ENCODE assay signal across 8 cellular contexts in genomic region chr1:31643976-31644559, GRCh38. TPM values are rescaled to one million over a fixed set of nuclear protein-coding genes. Genes with fewer than 3 reads are reported as not detected.
DNase-seq lines count a peak whose midpoint lies in the region; ATAC-seq, FAIRE-seq and TF ChIP-seq lines count a peak whose summit lies in the region.

No MANE protein-coding gene starts in this region.

- H2AFZ ChIP-seq in GM12878 (ENCODE audit: control insufficient read depth, low read depth, low read length) = peak overlapping the region; percentile 84

- no peak for TF ChIP-seq POLR2A in GM12878 (IDR thresholded peaks at IDR 0.05; ENCODE audit: low read depth, low read length)

- no TSS peak for BruUV-seq in GM12878 (replicated peaks; lab: Mats Ljungman, UMichigan)

- POLR2A ChIA-PET in GM12878 (lab: Charles Lee) = interaction anchor here (1.0 kb wide), 1 partner anchor 26 kb away, joined by 3 read pairs; no protein-coding TSS in a partner anchor

- TF ChIP-seq EP300 in GM12878 (IDR thresholded peaks at IDR 0.05; ENCODE audit: borderline replicate concordance in 1 of 2, control insufficient read depth in 1 of 2, low read depth in 2 of 2, low read length in 2 of 2) = no peak

- FAIRE-seq in GM12878 (lab: Jason Lieb, UNC) = no peak

- intact Hi-C loops in GM12878 (cut with micrococcal nuclease; ENCODE audit: unreplicated experiment) = no loop called here

- TF ChIP-seq CTCF in C4-2B (conservative IDR thresholded peaks at IDR 0.05) = no peak
- TF ChIP-seq CTCF in GM12878 (IDR thresholded peaks at IDR 0.05 in 2 of 3, conservative IDR thresholded peaks at IDR 0.05 in 1 of 3; ENCODE audit: control insufficient read depth in 2 of 3, extremely low read depth in 1 of 3, insufficient read depth in 1 of 3, low read depth in 3 of 3, low read length in 3 of 3) = no peak

- H3K79me2 ChIP-seq in GM12878 (ENCODE audit: control insufficient read depth, insufficient read depth, low read length) = peaks cover 44% of the 10 kb centered on the region

- in situ Hi-C loops in GM12878 (cut with MboI) = no loop called here

- DNase-seq in GM12878 (ENCODE audit: low read depth, low spot score) (no peak), T-helper 9 cell (no peak), GDM1 (lab: John Stamatoyannopoulos, UW) (no peak)

- peak overlapping the region; percentile 89 for H3K9ac ChIP-seq in GM12878 (ENCODE audit: control insufficient read depth, insufficient read depth, low read length)

- H3K36me3 ChIP-seq in GM12878 (ENCODE audit: control insufficient read depth in 2 of 2, insufficient read depth in 2 of 2, low read length in 1 of 2) (no peaks in the 10 kb centered on the region), mesodermal cell (ENCODE audit: control insufficient read depth, insufficient read depth, low read length) (peaks cover 10% of the 10 kb centered on the region)

- peak overlapping the region; percentile 96 for H3K27ac ChIP-seq in C4-2B
- H3K27ac ChIP-seq in GM12878 (ENCODE audit: control insufficient read depth, insufficient read depth) = peak overlapping the region; percentile 92
- peak overlapping the region; percentile 98 for H3K27ac ChIP-seq in mesodermal cell (ENCODE audit: low read depth, low read length, severe bottlenecking)

- TF ChIP-seq RAD21 in GM12878 (IDR thresholded peaks at IDR 0.05; ENCODE audit: insufficient read depth, low read depth, low read length) = no peak

- H3K4me3 ChIP-seq in GM12878 = peak overlapping the region; percentile 78
- H3K4me3 ChIP-seq in mesodermal cell (ENCODE audit: extremely low read depth, insufficient read depth, low read length, poor library complexity, severe bottlenecking) = peak overlapping the region; percentile 98

- 3% methylated on average over 18 of the region's 18 CpGs for WGBS in GM12878 (ENCODE audit: insufficient coverage, insufficient replicate concordance, low lambda C conversion rate, missing lambda C conversion rate)
- 4 to 7% methylated on average over 16 to 17 of the region's 18 CpGs for WGBS in mesodermal cell (ENCODE audit: insufficient coverage in 2 of 2), 2 experiments

- H3K9me3 ChIP-seq in GM12878 (replicated peaks; ENCODE audit: control insufficient read depth, insufficient read depth, low read length) (no peaks in the 10 kb centered on the region), mesodermal cell (ENCODE audit: control insufficient read depth, low read length) (no peaks in the 10 kb centered on the region)

- CTCF ChIA-PET in GM12878 (lab: Yijun Ruan, JAX) = interaction anchor here (1.0 to 3.2 kb wide), 11 partner anchors 9 to 223 kb away, joined by 3 to 14 read pairs (median 7); partner anchors contain the start of gene COL16A1

- RAD21 ChIA-PET in GM12878 (lab: Charles Lee; ENCODE audit: unreplicated experiment) = interaction anchor here (1.0 to 2.1 kb wide), 6 partner anchors 22 to 249 kb away, joined by 3 to 11 read pairs (median 4); no protein-coding TSS in a partner anchor

- H4K20me1 ChIP-seq in GM12878 (ENCODE audit: control insufficient read depth, insufficient read depth) = no peaks in the 10 kb centered on the region

- ATAC-seq in HG02884 (IDR thresholded peaks at IDR 0.05; ENCODE audit: unreplicated experiment) (peak; percentile 12), GM12878 (peak; percentile 69), GM19397 (IDR thresholded peaks at IDR 0.05; ENCODE audit: unreplicated experiment) (no peak), HG02623 (IDR thresholded peaks at IDR 0.05; ENCODE audit: unreplicated experiment) (no peak)

- H3K27me3 ChIP-seq in GM12878 (replicated peaks in 1 of 2; ENCODE audit: control insufficient read depth in 2 of 2, insufficient read depth in 2 of 2, low read length in 1 of 2) = no peaks in the 10 kb centered on the region

- H3K4me2 ChIP-seq in GM12878 (ENCODE audit: control insufficient read depth, insufficient read depth) = peak overlapping the region; percentile 82

- H3K4me1 ChIP-seq in GM12878 (ENCODE audit: control insufficient read depth, insufficient read depth, low read length) = peaks cover 7% of the 10 kb centered on the region
- H3K4me1 ChIP-seq in mesodermal cell (ENCODE audit: control insufficient read depth, insufficient read depth, low read length, poor library complexity, severe bottlenecking) = peaks cover 51% of the 10 kb centered on the region

- SMC1A ChIA-PET in GM12878 (lab: Charles Lee; ENCODE audit: uncharacterized antibody, unreplicated experiment) = interaction anchor here (0.8 to 1.8 kb wide), 7 partner anchors 15 to 221 kb away, joined by 3 to 6 read pairs (median 3); partner anchors contain the start of gene HCRTR1

TF ChIP-seq in GM12878, 131 proteins besides CTCF, POLR2A, EP300 and RAD21 (continues in another document):
- TF ChIP-seq YY1 (IDR thresholded peaks at IDR 0.05; ENCODE audit: low read depth, low read length) = peak; percentile 79
- 0 out of 2 replicates have a peak, but pooled peaks have one; percentile 6 for TF ChIP-seq TBL1XR1 (IDR thresholded peaks at IDR 0.05; ENCODE audit: low read depth, low read length)
- no peak for TF ChIP-seq PBX3 (IDR thresholded peaks at IDR 0.05; ENCODE audit: insufficient replicate concordance, low read depth, low read length)
- no peak for TF ChIP-seq FOS (IDR thresholded peaks at IDR 0.05; ENCODE audit: borderline replicate concordance, extremely low read depth, insufficient read length)

RNA-seq across cellular contexts. Expression of gene PEF1, which starts 0.6 kb away (rescaled TPM):
- 18.2 and 22.2 TPM in 2 replicates for total RNA-seq in GM12878 (2013; cell fraction: nucleolus; rRNA removed)
- total RNA-seq in GM12878 (2014; rRNA removed) (92.9 and 107 TPM in 2 replicates), GM12878 (2014; rRNA removed; fragmentation: Illumina TruSeq; extraction: Trizol) (46.3 and 46.4 TPM in 2 replicates), GM12878 (2021) (59.5 and 60.1 TPM in 2 replicates)
- 40.3 TPM for polyA plus RNA-seq in GM12878 (2011; ENCODE audit: low read depth)
- polyA plus RNA-seq in GM12878 (2011; rRNA removed) (61.3 and 100 TPM in 2 replicates), GM12878 (2014; fragmentation: Illumina TruSeq; extraction: Trizol) (50.3 and 80.4 TPM in 2 replicates), GM12878 (2014; fragmentation: Nextera tagmentation; extraction: Ambion mirVana) (10 to 100 TPM; 27.1 to 40.4 TPM), GM12878 (2014; rRNA removed) (92.2 and 95.5 TPM in 2 replicates), GM12878 (2016; fragmentation: Nextera tagmentation; extraction: Ambion mirVana) (10 to 100 TPM; 77.5 to 86.6 TPM)
- 141 and 161 TPM in 2 replicates for polyA plus RNA-seq in GM12878 (2011; cell fraction: cytosol; rRNA removed)
- polyA plus RNA-seq in GM12878 (2011; cell fraction: nucleus; rRNA removed) = 88.6 and 89.0 TPM in 2 replicates
- 38.7 and 47.8 TPM in 2 replicates for polyA plus RNA-seq in GM12878 (2012)
- polyA minus RNA-seq in GM12878 (2011; rRNA and poly(A)+ RNA removed) = 104 and 151 TPM in 2 replicates
- polyA minus RNA-seq in GM12878 (2011; cell fraction: cytosol; rRNA and poly(A)+ RNA removed) = 33.3 and 37.6 TPM in 2 replicates
- 19.7 and 29.3 TPM in 2 replicates for polyA minus RNA-seq in GM12878 (2011; cell fraction: nucleus; rRNA and poly(A)+ RNA removed)
- 68.4 TPM for polyA plus RNA-seq in mesodermal cell (2013, experiment 1 of 2)
- polyA plus RNA-seq in mesodermal cell (2013, experiment 2 of 2) = 58.6 TPM

RNA-seq across cellular contexts. Expression of gene HCRTR1, which starts 26.6 kb away (rescaled TPM):
- not detected in 2 replicates for total RNA-seq in GM12878 (2013; cell fraction: nucleolus; rRNA removed)
- total RNA-seq in GM12878 (2014; rRNA removed) (0.11 TPM in 1 of 2 replicates, not detected in the other), GM12878 (2014; rRNA removed; fragmentation: Illumina TruSeq; extraction: Trizol) (not detected in 2 replicates), GM12878 (2021) (not detected in 2 replicates)
- not detected for polyA plus RNA-seq in GM12878 (2011; ENCODE audit: low read depth)
- polyA plus RNA-seq in GM12878 (2011; rRNA removed) (not detected in 2 replicates), GM12878 (2014; fragmentation: Illumina TruSeq; extraction: Trizol) (not detected in 2 replicates), GM12878 (2014; fragmentation: Nextera tagmentation; extraction: Ambion mirVana) (not detected), GM12878 (2014; rRNA removed) (not detected in 2 replicates), GM12878 (2016; fragmentation: Nextera tagmentation; extraction: Ambion mirVana) (not detected)
- 0.04 TPM in 1 of 2 replicates, not detected in the other for polyA plus RNA-seq in GM12878 (2011; cell fraction: cytosol; rRNA removed)
- not detected in 2 replicates for polyA plus RNA-seq in GM12878 (2011; cell fraction: nucleus; rRNA removed)
- polyA plus RNA-seq in GM12878 (2012) = not detected in 2 replicates
- not detected in 2 replicates for polyA minus RNA-seq in GM12878 (2011; rRNA and poly(A)+ RNA removed)
- polyA minus RNA-seq in GM12878 (2011; cell fraction: cytosol; rRNA and poly(A)+ RNA removed) = not detected in 2 replicates
- polyA minus RNA-seq in GM12878 (2011; cell fraction: nucleus; rRNA and poly(A)+ RNA removed) = not detected in 2 replicates
- not detected for polyA plus RNA-seq in mesodermal cell (2013, experiment 1 of 2)
- not detected for polyA plus RNA-seq in mesodermal cell (2013, experiment 2 of 2)

RNA-seq across cellular contexts. Expression of gene COL16A1, which starts 59.7 kb away (rescaled TPM):
- total RNA-seq in GM12878 (2013; cell fraction: nucleolus; rRNA removed) = 6.3 and 9.6 TPM in 2 replicates
- 0.60 and 0.79 TPM in 2 replicates for total RNA-seq in GM12878 (2014; rRNA removed)
- total RNA-seq in GM12878 (2014; rRNA removed; fragmentation: Illumina TruSeq; extraction: Trizol) = 0.63 and 0.92 TPM in 2 replicates
- total RNA-seq in GM12878 (2021) = 3.7 and 3.9 TPM in 2 replicates
- polyA plus RNA-seq in GM12878 (2011; ENCODE audit: low read depth) = 0.12 TPM
- 2.0 and 3.1 TPM in 2 replicates for polyA plus RNA-seq in GM12878 (2011; rRNA removed)
- 2.2 and 3.6 TPM in 2 replicates for polyA plus RNA-seq in GM12878 (2011; cell fraction: cytosol; rRNA removed)
- 30.0 and 30.6 TPM in 2 replicates for polyA plus RNA-seq in GM12878 (2011; cell fraction: nucleus; rRNA removed)
- polyA plus RNA-seq in GM12878 (2012) = 1.1 and 1.4 TPM in 2 replicates
- 0.40 and 0.65 TPM in 2 replicates for polyA plus RNA-seq in GM12878 (2014; fragmentation: Illumina TruSeq; extraction: Trizol)
- polyA plus RNA-seq in GM12878 (2014; fragmentation: Nextera tagmentation; extraction: Ambion mirVana) = under 1 TPM; 0.02 to 0.04 TPM
- polyA plus RNA-seq in GM12878 (2014; rRNA removed) = 1.5 and 1.6 TPM in 2 replicates
- under 1 TPM; 0.14 to 0.56 TPM for polyA plus RNA-seq in GM12878 (2016; fragmentation: Nextera tagmentation; extraction: Ambion mirVana)
- 2.1 and 4.5 TPM in 2 replicates for polyA minus RNA-seq in GM12878 (2011; rRNA and poly(A)+ RNA removed)
- 0.73 and 1.1 TPM in 2 replicates for polyA minus RNA-seq in GM12878 (2011; cell fraction: cytosol; rRNA and poly(A)+ RNA removed)
- 6.5 and 7.7 TPM in 2 replicates for polyA minus RNA-seq in GM12878 (2011; cell fraction: nucleus; rRNA and poly(A)+ RNA removed)
- polyA plus RNA-seq in mesodermal cell (2013, experiment 1 of 2) = 7.2 TPM
- 4.3 TPM for polyA plus RNA-seq in mesodermal cell (2013, experiment 2 of 2)

Comparison
In these comparisons a context has a peak if more than half of its experiments do, and no peak if none do; other contexts are left out.
1. ATAC-seq: peak in HG02884 (single experiment) and GM12878 (single experiment); none in GM19397 (single experiment) and HG02623 (single experiment).
2. Peak in every context shown above with its lines, with median percentiles within 50 percentile points of each other: H3K27ac ChIP-seq.